Comparison of ENCODE assay signal across 1 cellular context in the genomic region with DNA sequence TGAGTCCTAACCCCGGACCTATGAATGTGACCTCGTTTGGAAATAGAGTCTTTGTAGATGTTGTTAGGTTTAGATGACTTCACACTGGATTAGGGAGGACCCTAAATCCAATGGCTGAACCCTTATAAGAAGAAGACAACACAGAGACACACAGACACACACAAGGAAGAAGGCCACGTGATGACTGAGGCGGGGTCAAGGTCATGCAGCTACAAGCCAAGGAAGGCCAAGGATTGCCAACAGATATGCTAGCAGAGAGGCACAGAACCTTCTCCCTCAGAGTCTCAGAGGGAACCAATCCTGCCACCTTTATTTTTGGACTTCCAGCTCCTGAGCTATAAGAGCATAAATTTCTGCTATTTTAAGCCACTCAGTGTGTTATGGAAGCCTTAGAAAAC.
TF ChIP-seq lines count a peak whose summit lies in the region.

No MANE protein-coding gene starts in this region.

TF ChIP-seq in GM12878, 131 proteins besides CTCF, POLR2A, EP300 and RAD21 (continued from another document):
- TF ChIP-seq TCF3 (IDR thresholded peaks at IDR 0.05; ENCODE audit: borderline replicate concordance, insufficient read depth, low read depth, low read length) (no peak), FOXM1 (IDR thresholded peaks at IDR 0.05; ENCODE audit: low read depth, low read length) (no peak), MTA2 (IDR thresholded peaks at IDR 0.05; ENCODE audit: low read depth) (no peak), NR2C2 (IDR thresholded peaks at IDR 0.05; ENCODE audit: borderline replicate concordance, control insufficient read depth, insufficient read length, low read depth) (no peak), MEF2A (IDR thresholded peaks at IDR 0.05; ENCODE audit: insufficient read depth, low read depth, low read length) (no peak), ETV6 (conservative IDR thresholded peaks at IDR 0.05 in 1 of 2, IDR thresholded peaks at IDR 0.05 in 1 of 2; ENCODE audit: borderline replicate concordance in 1 of 2, low read depth in 1 of 2) (no peak), NFXL1 (IDR thresholded peaks at IDR 0.05; ENCODE audit: borderline replicate concordance) (no peak), TCF7 (IDR thresholded peaks at IDR 0.05; ENCODE audit: borderline replicate concordance) (no peak), LARP7 (IDR thresholded peaks at IDR 0.05) (no peak), WRNIP1 (IDR thresholded peaks at IDR 0.05; ENCODE audit: borderline replicate concordance, low read depth, low read length) (no peak), HCFC1 (IDR thresholded peaks at IDR 0.05; ENCODE audit: low read length) (no peak)
- TF ChIP-seq, protein P1, sequence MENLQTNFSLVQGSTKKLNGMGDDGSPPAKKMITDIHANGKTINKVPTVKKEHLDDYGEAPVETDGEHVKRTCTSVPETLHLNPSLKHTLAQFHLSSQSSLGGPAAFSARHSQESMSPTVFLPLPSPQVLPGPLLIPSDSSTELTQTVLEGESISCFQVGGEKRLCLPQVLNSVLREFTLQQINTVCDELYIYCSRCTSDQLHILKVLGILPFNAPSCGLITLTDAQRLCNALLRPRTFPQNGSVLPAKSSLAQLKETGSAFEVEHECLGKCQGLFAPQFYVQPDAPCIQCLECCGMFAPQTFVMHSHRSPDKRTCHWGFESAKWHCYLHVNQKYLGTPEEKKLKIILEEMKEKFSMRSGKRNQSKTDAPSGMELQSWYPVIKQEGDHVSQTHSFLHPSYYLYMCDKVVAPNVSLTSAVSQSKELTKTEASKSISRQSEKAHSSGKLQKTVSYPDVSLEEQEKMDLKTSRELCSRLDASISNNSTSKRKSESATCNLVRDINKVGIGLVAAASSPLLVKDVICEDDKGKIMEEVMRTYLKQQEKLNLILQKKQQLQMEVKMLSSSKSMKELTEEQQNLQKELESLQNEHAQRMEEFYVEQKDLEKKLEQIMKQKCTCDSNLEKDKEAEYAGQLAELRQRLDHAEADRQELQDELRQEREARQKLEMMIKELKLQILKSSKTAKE (IDR thresholded peaks at IDR 0.05; ENCODE audit: low read depth, poor library complexity, severe bottlenecking): no peak
- TF ChIP-seq, protein P2, sequence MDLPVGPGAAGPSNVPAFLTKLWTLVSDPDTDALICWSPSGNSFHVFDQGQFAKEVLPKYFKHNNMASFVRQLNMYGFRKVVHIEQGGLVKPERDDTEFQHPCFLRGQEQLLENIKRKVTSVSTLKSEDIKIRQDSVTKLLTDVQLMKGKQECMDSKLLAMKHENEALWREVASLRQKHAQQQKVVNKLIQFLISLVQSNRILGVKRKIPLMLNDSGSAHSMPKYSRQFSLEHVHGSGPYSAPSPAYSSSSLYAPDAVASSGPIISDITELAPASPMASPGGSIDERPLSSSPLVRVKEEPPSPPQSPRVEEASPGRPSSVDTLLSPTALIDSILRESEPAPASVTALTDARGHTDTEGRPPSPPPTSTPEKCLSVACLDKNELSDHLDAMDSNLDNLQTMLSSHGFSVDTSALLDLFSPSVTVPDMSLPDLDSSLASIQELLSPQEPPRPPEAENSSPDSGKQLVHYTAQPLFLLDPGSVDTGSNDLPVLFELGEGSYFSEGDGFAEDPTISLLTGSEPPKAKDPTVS (IDR thresholded peaks at IDR 0.05; ENCODE audit: low read depth, low read length): no peak
- TF ChIP-seq, protein P3, sequence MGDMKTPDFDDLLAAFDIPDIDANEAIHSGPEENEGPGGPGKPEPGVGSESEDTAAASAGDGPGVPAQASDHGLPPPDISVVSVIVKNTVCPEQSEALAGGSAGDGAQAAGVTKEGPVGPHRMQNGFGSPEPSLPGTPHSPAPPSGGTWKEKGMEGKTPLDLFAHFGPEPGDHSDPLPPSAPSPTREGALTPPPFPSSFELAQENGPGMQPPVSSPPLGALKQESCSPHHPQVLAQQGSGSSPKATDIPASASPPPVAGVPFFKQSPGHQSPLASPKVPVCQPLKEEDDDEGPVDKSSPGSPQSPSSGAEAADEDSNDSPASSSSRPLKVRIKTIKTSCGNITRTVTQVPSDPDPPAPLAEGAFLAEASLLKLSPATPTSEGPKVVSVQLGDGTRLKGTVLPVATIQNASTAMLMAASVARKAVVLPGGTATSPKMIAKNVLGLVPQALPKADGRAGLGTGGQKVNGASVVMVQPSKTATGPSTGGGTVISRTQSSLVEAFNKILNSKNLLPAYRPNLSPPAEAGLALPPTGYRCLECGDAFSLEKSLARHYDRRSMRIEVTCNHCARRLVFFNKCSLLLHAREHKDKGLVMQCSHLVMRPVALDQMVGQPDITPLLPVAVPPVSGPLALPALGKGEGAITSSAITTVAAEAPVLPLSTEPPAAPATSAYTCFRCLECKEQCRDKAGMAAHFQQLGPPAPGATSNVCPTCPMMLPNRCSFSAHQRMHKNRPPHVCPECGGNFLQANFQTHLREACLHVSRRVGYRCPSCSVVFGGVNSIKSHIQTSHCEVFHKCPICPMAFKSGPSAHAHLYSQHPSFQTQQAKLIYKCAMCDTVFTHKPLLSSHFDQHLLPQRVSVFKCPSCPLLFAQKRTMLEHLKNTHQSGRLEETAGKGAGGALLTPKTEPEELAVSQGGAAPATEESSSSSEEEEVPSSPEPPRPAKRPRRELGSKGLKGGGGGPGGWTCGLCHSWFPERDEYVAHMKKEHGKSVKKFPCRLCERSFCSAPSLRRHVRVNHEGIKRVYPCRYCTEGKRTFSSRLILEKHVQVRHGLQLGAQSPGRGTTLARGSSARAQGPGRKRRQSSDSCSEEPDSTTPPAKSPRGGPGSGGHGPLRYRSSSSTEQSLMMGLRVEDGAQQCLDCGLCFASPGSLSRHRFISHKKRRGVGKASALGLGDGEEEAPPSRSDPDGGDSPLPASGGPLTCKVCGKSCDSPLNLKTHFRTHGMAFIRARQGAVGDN (IDR thresholded peaks at IDR 0.05): no peak
- TF ChIP-seq, protein P4, sequence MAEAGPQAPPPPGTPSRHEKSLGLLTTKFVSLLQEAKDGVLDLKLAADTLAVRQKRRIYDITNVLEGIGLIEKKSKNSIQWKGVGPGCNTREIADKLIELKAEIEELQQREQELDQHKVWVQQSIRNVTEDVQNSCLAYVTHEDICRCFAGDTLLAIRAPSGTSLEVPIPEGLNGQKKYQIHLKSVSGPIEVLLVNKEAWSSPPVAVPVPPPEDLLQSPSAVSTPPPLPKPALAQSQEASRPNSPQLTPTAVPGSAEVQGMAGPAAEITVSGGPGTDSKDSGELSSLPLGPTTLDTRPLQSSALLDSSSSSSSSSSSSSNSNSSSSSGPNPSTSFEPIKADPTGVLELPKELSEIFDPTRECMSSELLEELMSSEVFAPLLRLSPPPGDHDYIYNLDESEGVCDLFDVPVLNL (IDR thresholded peaks at IDR 0.05; ENCODE audit: low read depth, low read length): no peak
